34 cellular contexts compared by ENCODE assay signal in the genomic region with DNA sequence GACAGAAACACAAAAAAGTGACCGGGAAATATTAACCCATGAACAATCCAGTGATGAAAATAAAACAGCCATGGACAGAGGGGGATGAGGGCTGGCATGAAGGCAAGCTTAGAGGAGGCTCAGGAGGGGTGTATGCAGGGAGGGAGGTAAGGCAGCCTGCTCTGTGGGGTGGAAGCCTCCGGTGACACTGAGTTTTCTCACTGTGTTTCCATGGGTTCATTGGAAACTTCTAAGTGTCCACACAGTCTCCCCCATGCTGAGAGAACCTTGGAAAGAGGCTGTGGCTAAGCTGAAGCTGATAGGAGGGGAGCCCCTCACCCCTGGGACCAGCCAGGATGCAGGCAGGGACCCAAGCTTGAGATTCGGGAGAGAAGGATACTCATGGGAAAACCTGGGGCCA. TPM values are rescaled to one million over a fixed set of nuclear protein-coding genes. Genes with fewer than 3 reads are reported as not detected.
"Had no signal": no experiment of that assay in that cellular context is flagged by ENCODE, and none has a peak within 500 bp of the region (broad histone marks: within the 10 kb centered on the region; RNA-seq: fewer than 3 reads in every experiment).

No MANE protein-coding gene starts in this region.

- H3K9me3 Mint-ChIP-seq: natural killer cell treated with Interleukin-12 subunit alpha and Interleukin-12 subunit beta and Interleukin-15 and Interleukin-18, amount 100 ng/mL, for 72 hours; neural crest cell; stimulated activated naive CD8-positive, alpha-beta T cell treated with anti-CD3 and anti-CD28 coated beads, Interleukin-15, amount 100 ng/mL, for 72 hours had no signal

- H3K4me3 Mint-ChIP-seq: mesothelial cell of epicardium; natural killer cell treated with Interleukin-12 subunit alpha and Interleukin-12 subunit beta and Interleukin-15 and Interleukin-18, amount 100 ng/mL, for 72 hours; neural crest cell; stimulated activated naive CD8-positive, alpha-beta T cell treated with anti-CD3 and anti-CD28 coated beads, Interleukin-15, amount 100 ng/mL, for 72 hours had no signal

- H3K9me3 ChIP-seq: mucosa of descending colon, neutrophil, pancreas, right lobe of liver, suprapubic skin, upper lobe of right lung had no signal

- ATAC-seq: left lobe of liver; mucosa of descending colon; natural killer cell treated with Interleukin-12 subunit alpha and Interleukin-12 subunit beta and Interleukin-15 and Interleukin-18, amount 100 ng/mL, for 72 hours; pancreas; right lobe of liver; stimulated activated naive CD8-positive, alpha-beta T cell treated with anti-CD3 and anti-CD28 coated beads, Interleukin-15, amount 100 ng/mL, for 72 hours; upper lobe of right lung had no signal

- H3K4me1 ChIP-seq: pancreas, upper lobe of right lung had no signal

- H3K4me3 ChIP-seq: coronary artery, esophagus squamous epithelium, mucosa of descending colon, pancreas, right lobe of liver, smooth muscle cell, suprapubic skin, transverse colon, upper lobe of right lung, vagina had no signal

- H3K36me3 Mint-ChIP-seq: natural killer cell treated with Interleukin-12 subunit alpha and Interleukin-12 subunit beta and Interleukin-15 and Interleukin-18, amount 100 ng/mL, for 72 hours had no signal

- H3K27ac Mint-ChIP-seq: mesothelial cell of epicardium; natural killer cell treated with Interleukin-12 subunit alpha and Interleukin-12 subunit beta and Interleukin-15 and Interleukin-18, amount 100 ng/mL, for 72 hours; progenitor cell of endocrine pancreas; stimulated activated naive CD8-positive, alpha-beta T cell treated with anti-CD3 and anti-CD28 coated beads, Interleukin-15, amount 100 ng/mL, for 72 hours had no signal

- H3K36me3 ChIP-seq: neutrophil, pancreas, right lobe of liver, suprapubic skin, transverse colon, upper lobe of right lung, vagina had no signal

- DNase-seq: dermis blood vessel endothelial cell; effector memory CD4-positive, alpha-beta T cell; erythroblast; esophagus squamous epithelium; foreskin melanocyte; mesenchymal stem cell; mucosa of descending colon; naive B cell; stimulated activated CD4-positive, alpha-beta T cell treated with anti-CD3 and anti-CD28 coated beads, Interleukin-12 subunit alpha, Interleukin-12 subunit beta, amount 100 ng/mL, for 4 hours; stimulated activated CD4-positive, alpha-beta T cell treated with anti-CD3 and anti-CD28 coated beads, Interleukin-1b, Interleukin-23, amount 100 ng/mL, for 48 hours; stimulated activated CD4-positive, alpha-beta T cell treated with anti-CD3 and anti-CD28 coated beads, Interleukin-4, amount 100 ng/mL, for 1 hour; stimulated activated CD8-positive, alpha-beta memory T cell treated with anti-CD3 and anti-CD28 coated beads, Interleukin-4, amount 100 ng/mL, for 48 hours; stimulated activated naive CD4-positive, alpha-beta T cell; transverse colon had no signal

- H3K27ac ChIP-seq: coronary artery, esophagus squamous epithelium, neutrophil, pancreas, right lobe of liver, suprapubic skin, transverse colon, upper lobe of right lung, vagina had no signal

RNA-seq across cellular contexts. Expression of gene SKOR1, which starts 6.8 kb away (rescaled TPM):
- total RNA-seq: dermis blood vessel endothelial cell, glomerular endothelial cell had no signal

RNA-seq across cellular contexts. Expression of gene RNU6-1, which starts 21.4 kb away (rescaled TPM):
- total RNA-seq: dermis blood vessel endothelial cell; esophagus squamous epithelium; glomerular endothelial cell; left lobe of liver; lower leg skin; lung microvascular endothelial cell; mesothelial cell of epicardium; mucosa of descending colon; natural killer cell treated with Interleukin-12 subunit alpha and Interleukin-12 subunit beta and Interleukin-15 and Interleukin-18, amount 100 ng/mL, for 72 hours; neural crest cell; omental fat pad; pancreas; progenitor cell of endocrine pancreas; right lobe of liver; smooth muscle cell; suprapubic skin; transverse colon; upper lobe of right lung; vagina had no signal
- polyA plus RNA-seq: keratinocyte, pancreas, smooth muscle cell, thymus had no signal
